ENCODE assay signal across 8 cellular contexts in the genomic region with DNA sequence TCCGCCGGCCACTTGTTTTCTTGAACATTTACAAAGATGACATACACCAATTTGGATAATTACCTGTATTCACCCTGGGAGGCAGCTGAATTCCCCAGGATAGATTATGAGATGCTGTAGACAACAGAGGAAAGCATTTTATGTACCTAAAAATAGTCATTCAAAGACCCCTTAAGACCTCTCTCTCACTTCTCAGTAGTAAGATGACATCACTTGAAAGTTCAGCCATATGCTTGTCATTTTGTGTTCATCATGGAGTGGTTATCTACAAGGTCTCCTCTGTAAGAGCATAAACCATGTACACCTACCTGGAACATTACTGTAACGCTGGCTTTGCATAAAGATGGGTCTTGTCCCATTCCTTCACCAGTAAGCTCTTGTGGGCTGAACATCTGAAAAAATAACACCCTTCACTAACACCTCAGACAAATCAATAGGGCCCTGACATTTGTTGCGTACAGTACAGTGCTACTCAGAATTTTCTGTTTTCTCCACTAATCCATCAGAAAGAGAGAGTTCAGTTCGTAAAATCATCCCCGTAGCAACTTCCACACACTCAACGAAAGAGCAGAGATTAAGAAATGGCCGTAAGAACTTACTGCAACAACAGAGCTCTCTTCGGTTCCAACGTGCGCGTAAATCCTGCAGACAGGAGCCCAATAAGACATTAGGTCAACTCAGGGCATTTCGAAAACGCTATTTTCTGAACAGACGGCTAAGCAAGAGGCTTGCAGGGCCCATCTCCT. TPM values are rescaled to one million over a fixed set of nuclear protein-coding genes. Genes with fewer than 3 reads are reported as not detected.
DNase-seq lines count a peak whose midpoint lies in the region; ATAC-seq and TF ChIP-seq lines count a peak whose summit lies in the region.

No MANE protein-coding gene starts in this region.

- DNase-seq in GM12865 (ENCODE audit: low read depth) (peak; percentile 47), Peyer's patch (no peak), prostate gland (ENCODE audit: low spot score) (no peak), 8988T (no peak)

- H3K36me3 ChIP-seq in Peyer's patch = peaks cover 0 to 26% (median 0%) of the 10 kb centered on the region in 3 donors
- H3K36me3 ChIP-seq in esophagus (ENCODE audit: control insufficient read depth in 2 of 2, insufficient read depth in 2 of 2, low read length in 1 of 2) = peaks cover 0 to 12% of the 10 kb centered on the region in 2 donors
- H3K36me3 ChIP-seq in prostate gland = no peaks in the 10 kb centered on the region

- no peak for ATAC-seq in HG02571 (IDR thresholded peaks at IDR 0.05; ENCODE audit: unreplicated experiment)
- ATAC-seq in HG03175 (IDR thresholded peaks at IDR 0.05; ENCODE audit: unreplicated experiment) = no peak
- no peak for ATAC-seq in HG02642 (IDR thresholded peaks at IDR 0.05; ENCODE audit: poor library complexity, unreplicated experiment)

- H3K27me3 ChIP-seq in Peyer's patch = no peaks in the 10 kb centered on the region
- H3K27me3 ChIP-seq in esophagus (ENCODE audit: control insufficient read depth in 1 of 2, insufficient read depth in 2 of 2, low read length in 2 of 2) = no peaks in the 10 kb centered on the region
- no peaks in the 10 kb centered on the region for H3K27me3 ChIP-seq in prostate gland (replicated peaks; ENCODE audit: insufficient read depth)

- peaks cover 0 to 33% (median 13%) of the 10 kb centered on the region in 4 donors for H3K4me1 ChIP-seq in Peyer's patch
- H3K4me1 ChIP-seq in esophagus (ENCODE audit: control insufficient read depth in 2 of 2, insufficient read depth in 2 of 2, low read length in 1 of 2) = peaks cover 0 to 4% of the 10 kb centered on the region in 2 donors
- H3K4me1 ChIP-seq in prostate gland (replicated peaks) = peaks cover 19% of the 10 kb centered on the region

- H3K9me3 ChIP-seq in Peyer's patch (no peaks in the 10 kb centered on the region), esophagus (ENCODE audit: control insufficient read depth in 2 of 2, insufficient read depth in 1 of 2, low read depth in 1 of 2, low read length in 1 of 2) (no peaks in the 10 kb centered on the region), prostate gland (no peaks in the 10 kb centered on the region)

- TF ChIP-seq CTCF in GM12865 (IDR thresholded peaks at IDR 0.05; ENCODE audit: insufficient read depth, low read depth, low read length, missing control alignments) = no peak
- no peak for TF ChIP-seq CTCF in Peyer's patch (IDR thresholded peaks at IDR 0.05)
- TF ChIP-seq CTCF in prostate gland (IDR thresholded peaks at IDR 0.05) = no peak

- H3K27ac ChIP-seq in Peyer's patch = peak overlapping the region; percentile 68 to 88 (median 76)
- H3K27ac ChIP-seq in esophagus (ENCODE audit: low read depth in 2 of 2, low read length in 1 of 2) = peak overlapping the region; percentile 63 to 90
- peak overlapping the region; percentile 65 to 79 for H3K27ac ChIP-seq in prostate gland

- 1 to 2% methylated on average over 15 of the region's 15 CpGs for WGBS in esophagus, 2 donors
- WGBS in prostate gland = 3% methylated on average over 15 of the region's 15 CpGs

- intact Hi-C loops in prostate gland (cut with DNase I) = no loop called here

- H3K4me3 ChIP-seq in GM12865 (ENCODE audit: low read depth, low read length) = peak overlapping the region; percentile 98
- H3K4me3 ChIP-seq in Peyer's patch = peak overlapping the region; percentile 51 to 85 (median 70)
- H3K4me3 ChIP-seq in esophagus (ENCODE audit: low read depth in 1 of 2, low read length in 2 of 2) = peak overlapping the region; percentile 76 to 100
- peak overlapping the region; percentile 65 to 69 for H3K4me3 ChIP-seq in prostate gland

- TF ChIP-seq POLR2A in Peyer's patch (IDR thresholded peaks at IDR 0.05) = no peak
- TF ChIP-seq POLR2A in prostate gland (IDR thresholded peaks at IDR 0.05) = no peak

RNA-seq across cellular contexts. Expression of gene WDR74, which starts 15.6 kb away (rescaled TPM):
- total RNA-seq in Peyer's patch (10 to 100 TPM; 17.7 to 78.4 (median 28.6) TPM), prostate gland (10 to 100 TPM; 44.5 to 46.1 TPM)
- 10 to 100 TPM; 44.0 to 44.6 TPM for polyA plus RNA-seq in esophagus

RNA-seq across cellular contexts. Expression of gene TEX54, which starts 22.4 kb away (rescaled TPM):
- total RNA-seq in Peyer's patch (not detected), prostate gland (not detected)
- polyA plus RNA-seq in esophagus = not detected

RNA-seq across cellular contexts. Expression of gene STX5, which starts 23.1 kb away (rescaled TPM):
- total RNA-seq in Peyer's patch (10 to 100 TPM; 27.1 to 56.1 (median 38.4) TPM), prostate gland (10 to 100 TPM; 34.5 to 57.5 TPM)
- polyA plus RNA-seq in esophagus = 10 to 100 TPM; 14.5 to 25.2 TPM

RNA-seq across cellular contexts. Expression of gene SLC3A2, which starts 25.7 kb away (rescaled TPM):
- total RNA-seq in Peyer's patch = 100 to 1,000 TPM in 3 of 4 donors, 10 to 100 TPM in 1; 64.4 to 253 (median 207) TPM
- polyA plus RNA-seq in esophagus = 100 to 1,000 TPM in 1 of 2 donors, 10 to 100 TPM in 1; 90.5 to 146 TPM
- total RNA-seq in prostate gland = 100 to 1,000 TPM; 158 to 235 TPM

RNA-seq across cellular contexts. Expression of gene NXF1, which starts 49.8 kb away (rescaled TPM):
- total RNA-seq in Peyer's patch (100 to 1,000 TPM in 2 of 4 donors, 10 to 100 TPM in 2; 45.2 to 120 (median 102) TPM), prostate gland (10 to 100 TPM; 75.6 to 98.2 TPM)
- 10 to 100 TPM; 77.9 to 84.7 TPM for polyA plus RNA-seq in esophagus
